In the genomic region with DNA sequence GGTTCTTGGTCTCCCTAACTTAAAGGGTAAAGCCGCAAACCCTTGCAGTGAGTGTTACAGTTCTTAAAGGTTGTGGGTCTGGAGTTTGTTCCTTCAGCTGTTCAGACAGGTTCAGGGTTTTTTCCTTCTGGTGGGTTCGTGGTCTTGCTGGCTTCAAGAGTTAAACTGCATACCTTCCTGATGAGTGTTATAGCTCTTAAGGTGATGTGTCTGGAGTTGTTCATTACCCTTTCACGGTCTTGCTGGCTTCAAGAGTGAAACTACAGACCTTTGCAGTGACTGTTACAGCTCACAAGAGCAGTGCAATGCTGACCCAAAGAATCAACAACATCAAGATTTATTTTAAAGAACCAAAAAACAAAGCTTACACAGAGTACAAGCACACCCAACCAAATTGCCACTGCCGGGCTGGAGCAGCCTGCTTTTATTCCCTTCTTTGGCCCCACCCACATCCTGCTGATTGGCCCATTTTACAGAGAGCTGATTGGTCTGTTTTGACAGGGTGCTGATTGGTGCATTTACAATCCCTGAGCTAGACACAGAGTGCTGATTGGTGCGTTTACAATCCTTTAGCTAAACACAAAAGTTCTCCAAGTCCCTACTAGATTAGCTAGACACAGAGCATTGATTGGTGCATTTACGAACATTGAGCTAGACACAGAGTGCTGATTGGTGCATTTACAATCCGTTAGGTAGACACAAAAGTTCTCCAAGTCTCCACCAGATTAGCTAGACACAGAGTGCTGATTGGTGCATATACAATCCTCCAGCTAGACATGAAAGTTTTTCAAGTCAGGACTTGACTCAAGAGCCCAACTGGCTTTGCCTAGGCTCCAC, we compare ENCODE assay signal across 8 cellular contexts.
DNase-seq lines count a peak whose midpoint lies in the region; ATAC-seq and TF ChIP-seq lines count a peak whose summit lies in the region.
"Not testable (repeated sequence)": the region's sequence is repeated elsewhere in the genome, so short reads cannot be mapped to it uniquely, and the experiment has no call there.

No MANE protein-coding gene starts in this region.

- not testable (repeated sequence) for TF ChIP-seq POLR2A in HCT116 (IDR thresholded peaks at IDR 0.05; ENCODE audit: borderline replicate concordance, extremely low read depth, insufficient read depth, insufficient read length); testis (IDR thresholded peaks at IDR 0.05)

- H3K4me2 ChIP-seq in HCT116 (ENCODE audit: low read length); hepatocyte: not testable (repeated sequence)

- WGBS in hepatocyte (ENCODE audit: low lambda C conversion rate, missing lambda C conversion rate), result 61% methylated on average over 7 of the region's 7 CpGs
- 84 to 94% methylated on average over 3 to 5 of the region's 7 CpGs for WGBS in mesodermal cell (ENCODE audit: insufficient coverage in 2 of 2), 2 experiments
- WGBS in testis, 2 donors, result 72 to 88% methylated on average over 6 to 7 of the region's 7 CpGs

- DNase-seq in Caco-2; HCT116 (ENCODE audit: low read depth, low spot score); activated T-helper 1 cell treated with anti-CD3 and anti-CD28 coated beads, Interleukin-12 subunit alpha, Interleukin-12 subunit beta, Interleukin-2, Interleukin-4 antibody, amounts not matched to agents 30 ng/mL and 10 ng/mL and 1 ng/mL, durations not matched to agents 14 hours and 24 hours and 36 hours (ENCODE audit: low spot score); brain microvascular endothelial cell; hepatocyte (ENCODE audit: low spot score): not testable (repeated sequence)
- DNase-seq in RPMI7951 (ENCODE audit: low read depth) (peak; percentile 34), testis (peak; percentile 48)

- BruUV-seq in Caco-2 (replicated peaks; lab: Mats Ljungman, UMichigan); HCT116 (replicated peaks; lab: Mats Ljungman, UMichigan): not testable (repeated sequence)

- not testable (repeated sequence) for H3K27me3 ChIP-seq in Caco-2 (replicated peaks; ENCODE audit: control insufficient read depth, insufficient read depth, low read length); HCT116 (ENCODE audit: insufficient read depth, low read length); brain microvascular endothelial cell (replicated peaks); hepatocyte; testis

- in situ Hi-C loops in brain microvascular endothelial cell (cut with HindIII; ENCODE audit: low pct_ligation_motif_present, low sequenced_read_pairs), result not testable (repeated sequence)

- H3K4me3 ChIP-seq in Caco-2 (ENCODE audit: low read depth, low read length); HCT116 (replicated peaks in 1 of 2; ENCODE audit: low read depth in 1 of 2, low read length in 2 of 2); brain microvascular endothelial cell (ENCODE audit: low read depth, low read length); hepatocyte; mesodermal cell (ENCODE audit: extremely low read depth, insufficient read depth, low read length, poor library complexity, severe bottlenecking): not testable (repeated sequence)
- peak overlapping the region; percentile 43 to 58 for H3K4me3 ChIP-seq in testis

- POLR2A ChIA-PET in Caco-2 (lab: Charles Lee), result interaction anchor here (1.5 kb wide), 1 partner anchor 71 kb away, joined by 3 read pairs; no protein-coding TSS in a partner anchor
- POLR2A ChIA-PET in HCT116 (lab: Charles Lee), result not testable (repeated sequence)

- H3K9ac ChIP-seq in HCT116 (ENCODE audit: low read length), result not testable (repeated sequence)

- H3K4me1 ChIP-seq in Caco-2 (peaks cover 53% of the 10 kb centered on the region), HCT116 (ENCODE audit: control insufficient read depth in 1 of 2, insufficient read depth in 2 of 2, low read length in 2 of 2) (peaks cover 9 to 21% of the 10 kb centered on the region in 2 experiments; a peak in 3 of 4 replicates)
- not testable (repeated sequence) for H3K4me1 ChIP-seq in hepatocyte (ENCODE audit: insufficient read depth); mesodermal cell (ENCODE audit: control insufficient read depth, insufficient read depth, low read length, poor library complexity, severe bottlenecking); testis

- TF ChIP-seq RAD21 in HCT116 (IDR thresholded peaks at IDR 0.05; ENCODE audit: low read depth), result not testable (repeated sequence)

- H3K4me3 Mint-ChIP-seq in Caco-2 (ENCODE audit: unreplicated experiment), result not testable (repeated sequence)
- peak overlapping the region; percentile 50 for H3K4me3 Mint-ChIP-seq in activated T-helper 1 cell treated with anti-CD3 and anti-CD28 coated beads, Interleukin-12 subunit alpha, Interleukin-12 subunit beta, Interleukin-2, Interleukin-4 antibody, amounts not matched to agents 30 ng/mL and 10 ng/mL and 1 ng/mL, durations not matched to agents 14 hours and 24 hours and 36 hours

- H2AFZ ChIP-seq in HCT116 (ENCODE audit: low read depth, low read length, poor library complexity, severe bottlenecking); hepatocyte: not testable (repeated sequence)

- CTCF ChIA-PET in Caco-2 (lab: Charles Lee), result interaction anchor here (0.9 kb wide), 1 partner anchor 184 kb away, joined by 4 read pairs; a partner anchor contains a TSS
- CTCF ChIA-PET in HCT116 (lab: Charles Lee), result not testable (repeated sequence)

- not testable (repeated sequence) for H3K79me2 ChIP-seq in HCT116 (ENCODE audit: insufficient read depth, low read length); hepatocyte

- peak overlapping the region; percentile 50 for H3K27ac Mint-ChIP-seq in Caco-2 (ENCODE audit: unreplicated experiment)
- peak overlapping the region; percentile 16 for H3K27ac Mint-ChIP-seq in activated T-helper 1 cell treated with anti-CD3 and anti-CD28 coated beads, Interleukin-12 subunit alpha, Interleukin-12 subunit beta, Interleukin-2, Interleukin-4 antibody, amounts not matched to agents 30 ng/mL and 10 ng/mL and 1 ng/mL, durations not matched to agents 14 hours and 24 hours and 36 hours

- H3K27me3 Mint-ChIP-seq in Caco-2 (ENCODE audit: insufficient read depth, unreplicated experiment); activated T-helper 1 cell treated with anti-CD3 and anti-CD28 coated beads, Interleukin-12 subunit alpha, Interleukin-12 subunit beta, Interleukin-2, Interleukin-4 antibody, amounts not matched to agents 30 ng/mL and 10 ng/mL and 1 ng/mL, durations not matched to agents 14 hours and 24 hours and 36 hours (ENCODE audit: insufficient read depth): not testable (repeated sequence)

- H3K9me2 ChIP-seq in HCT116 (ENCODE audit: insufficient read depth); hepatocyte (replicated peaks; ENCODE audit: insufficient read depth): not testable (repeated sequence)

- H3K9me3 Mint-ChIP-seq in Caco-2 (ENCODE audit: unreplicated experiment), result peaks cover 11% of the 10 kb centered on the region
- H3K9me3 Mint-ChIP-seq in activated T-helper 1 cell treated with anti-CD3 and anti-CD28 coated beads, Interleukin-12 subunit alpha, Interleukin-12 subunit beta, Interleukin-2, Interleukin-4 antibody, amounts not matched to agents 30 ng/mL and 10 ng/mL and 1 ng/mL, durations not matched to agents 14 hours and 24 hours and 36 hours, result peaks cover 21% of the 10 kb centered on the region

- intact Hi-C loops in Caco-2 (cut with micrococcal nuclease; ENCODE audit: unreplicated experiment); HCT116 (cut with micrococcal nuclease); testis (cut with DNase I; ENCODE audit: low total_unique reads): not testable (repeated sequence)
- intact Hi-C loops in activated T-helper 1 cell treated with anti-CD3 and anti-CD28 coated beads, Interleukin-12 subunit alpha, Interleukin-12 subunit beta, Interleukin-2, Interleukin-4 antibody, amounts not matched to agents 30 ng/mL and 10 ng/mL and 1 ng/mL, durations not matched to agents 14 hours and 24 hours and 36 hours (cut with micrococcal nuclease), result loop anchor here (1.0 kb wide), 1 partner anchor 272 kb away; no protein-coding TSS in a partner anchor

- not testable (repeated sequence) for TF ChIP-seq CTCF in Caco-2 (IDR thresholded peaks at IDR 0.05; ENCODE audit: insufficient read depth in 1 of 2, low read depth in 1 of 2, low read length in 1 of 2, severe bottlenecking in 1 of 2, unreplicated experiment in 1 of 2); HCT116 (IDR thresholded peaks at IDR 0.05 in 2 of 3, conservative IDR thresholded peaks at IDR 0.05 in 1 of 3; ENCODE audit: borderline replicate concordance in 1 of 3, insufficient read depth in 1 of 3, low read depth in 2 of 3, low read length in 2 of 3); hepatocyte (IDR thresholded peaks at IDR 0.05; ENCODE audit: poor library complexity); testis (IDR thresholded peaks at IDR 0.05)
- TF ChIP-seq CTCF in brain microvascular endothelial cell (IDR thresholded peaks at IDR 0.05; ENCODE audit: low read depth, low read length, missing control alignments), result peak; percentile 2

- peak; percentile 44; the same call in 1 of the 2 replicates for ATAC-seq in HCT116

- peaks cover 45% of the 10 kb centered on the region for H3K4me1 Mint-ChIP-seq in Caco-2 (ENCODE audit: low read depth, unreplicated experiment)
- H3K4me1 Mint-ChIP-seq in activated T-helper 1 cell treated with anti-CD3 and anti-CD28 coated beads, Interleukin-12 subunit alpha, Interleukin-12 subunit beta, Interleukin-2, Interleukin-4 antibody, amounts not matched to agents 30 ng/mL and 10 ng/mL and 1 ng/mL, durations not matched to agents 14 hours and 24 hours and 36 hours (ENCODE audit: low read depth), result peaks cover 77% of the 10 kb centered on the region

- H4K20me1 ChIP-seq in HCT116 (ENCODE audit: insufficient read depth); hepatocyte (ENCODE audit: insufficient read depth, poor library complexity, severe bottlenecking): not testable (repeated sequence)

- RAD21 ChIA-PET in HCT116 (lab: Charles Lee; ENCODE audit: low non-redundant PET in 1 of 2, low total read pairs in 2 of 2, uncharacterized antibody in 2 of 2, unreplicated experiment in 2 of 2), result not testable (repeated sequence)

- H3K9me3 ChIP-seq in Caco-2; HCT116 (ENCODE audit: control insufficient read depth in 1 of 2, insufficient read depth in 1 of 2, low read depth in 1 of 2, low read length in 2 of 2); hepatocyte (ENCODE audit: low read depth); mesodermal cell (ENCODE audit: control insufficient read depth, low read length); testis: not testable (repeated sequence)

- not testable (repeated sequence) for H3K36me3 Mint-ChIP-seq in Caco-2 (ENCODE audit: insufficient read depth, unreplicated experiment); activated T-helper 1 cell treated with anti-CD3 and anti-CD28 coated beads, Interleukin-12 subunit alpha, Interleukin-12 subunit beta, Interleukin-2, Interleukin-4 antibody, amounts not matched to agents 30 ng/mL and 10 ng/mL and 1 ng/mL, durations not matched to agents 14 hours and 24 hours and 36 hours (ENCODE audit: low read depth)

- H3K27ac ChIP-seq in HCT116 (ENCODE audit: low read depth, low read length); brain microvascular endothelial cell; testis: not testable (repeated sequence)
- H3K27ac ChIP-seq in hepatocyte (peak overlapping the region; percentile 34), mesodermal cell (ENCODE audit: low read depth, low read length, severe bottlenecking) (peak overlapping the region; percentile 36)

- H3K36me3 ChIP-seq in Caco-2 (ENCODE audit: control insufficient read depth, insufficient read depth, low read length); HCT116 (ENCODE audit: control insufficient read depth in 1 of 2, insufficient read depth in 2 of 2, low read length in 2 of 2); brain microvascular endothelial cell (replicated peaks); hepatocyte (replicated peaks; ENCODE audit: insufficient read depth, low read depth); mesodermal cell (ENCODE audit: control insufficient read depth, insufficient read depth, low read length); testis (ENCODE audit: low read depth, missing control alignments): not testable (repeated sequence)
